ENCODE assay signal across 13 cellular contexts in the genomic region with DNA sequence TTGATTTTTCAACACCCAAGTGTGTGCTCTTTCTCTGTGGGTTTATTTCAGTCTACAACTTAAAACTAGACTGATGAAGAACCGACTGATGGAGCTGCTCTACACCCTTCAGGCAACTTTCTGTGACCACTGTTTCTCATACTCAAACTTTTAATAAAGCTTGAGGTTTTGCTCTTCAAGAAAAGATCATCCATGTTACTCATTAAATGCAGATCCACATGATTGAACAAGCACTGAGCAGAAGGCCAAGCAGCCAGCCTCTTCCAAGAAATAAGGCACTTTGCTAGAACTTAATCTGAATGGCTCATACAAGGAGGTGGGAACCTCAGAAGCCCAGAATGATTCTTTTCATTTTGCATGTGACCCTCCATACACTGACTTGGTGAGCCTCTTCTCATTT. TPM values are rescaled to one million over a fixed set of nuclear protein-coding genes. Genes with fewer than 3 reads are reported as not detected.
DNase-seq lines count a peak whose midpoint lies in the region; ATAC-seq and TF ChIP-seq lines count a peak whose summit lies in the region.
"Had no signal": no experiment of that assay in that cellular context is flagged by ENCODE, and none has a peak within 500 bp of the region (broad histone marks: within the 10 kb centered on the region; RNA-seq: fewer than 3 reads in every experiment).

No MANE protein-coding gene starts in this region.

- H3K9me3 Mint-ChIP-seq in activated CD8-positive, alpha-beta memory T cell treated with anti-CD3 and anti-CD28 coated beads, Interleukin-2, amount 10 ng/mL, durations not matched to agents 7 days and 5 days (ENCODE audit: low read depth), result no peaks in the 10 kb centered on the region
- H3K9me3 Mint-ChIP-seq: activated naive CD4-positive, alpha-beta T cell treated with anti-CD3 and anti-CD28 coated beads, Interleukin-2, amount 10 ng/mL, durations not matched to agents 7 days and 5 days had no signal

- intact Hi-C loops in body of pancreas (cut with DNase I), result no loop called here

- CTCF ChIA-PET in activated CD8-positive, alpha-beta memory T cell treated with anti-CD3 and anti-CD28 coated beads, Interleukin-2, amount 10 ng/mL, durations not matched to agents 7 days and 5 days (lab: Charles Lee), result interaction anchor here (1.0 to 1.6 kb wide), 3 partner anchors 9 to 18 kb away, joined by 3 to 6 read pairs (median 3); a partner anchor contains a TSS

- TF ChIP-seq POLR2A in body of pancreas (IDR thresholded peaks at IDR 0.05), result no peak

- H3K36me3 Mint-ChIP-seq in activated CD8-positive, alpha-beta memory T cell treated with anti-CD3 and anti-CD28 coated beads, Interleukin-2, amount 10 ng/mL, durations not matched to agents 7 days and 5 days, result peaks cover 63% of the 10 kb centered on the region

- ATAC-seq in activated CD8-positive, alpha-beta memory T cell treated with anti-CD3 and anti-CD28 coated beads, Interleukin-2, amount 10 ng/mL, durations not matched to agents 7 days and 5 days, result peak; percentile 30
- peak; percentile 60 for ATAC-seq in HG02759 (IDR thresholded peaks at IDR 0.05; ENCODE audit: unreplicated experiment)
- no peak for ATAC-seq in body of pancreas

- H3K27me3 ChIP-seq in Loucy (ENCODE audit: insufficient read depth, low read length, poor library complexity, severe bottlenecking) (no peaks in the 10 kb centered on the region), body of pancreas (no peaks in the 10 kb centered on the region)
- H3K27me3 ChIP-seq: ovary had no signal

- no peaks in the 10 kb centered on the region for H3K79me2 ChIP-seq in Loucy (ENCODE audit: insufficient read depth, low read length)

- 84 to 92% methylated on average over 1 of the region's 1 CpG for WGBS in body of pancreas, 2 donors

- 0 out of 2 replicates have a peak overlapping the region, but pooled peaks have one; percentile 39 for H2AFZ ChIP-seq in Loucy (ENCODE audit: low read length)

- H3K4me3 ChIP-seq in Loucy (ENCODE audit: low read length, poor library complexity, severe bottlenecking), result no peak overlapping the region
- H3K4me3 ChIP-seq in body of pancreas, result no peak overlapping the region
- H3K4me3 ChIP-seq: ovary had no signal

- H3K9me3 ChIP-seq in Loucy (ENCODE audit: insufficient read depth, low read depth, low read length) (no peaks in the 10 kb centered on the region), body of pancreas (no peaks in the 10 kb centered on the region)
- H3K9me3 ChIP-seq: ovary had no signal

- no peak overlapping the region for H3K4me3 Mint-ChIP-seq in activated CD8-positive, alpha-beta memory T cell treated with anti-CD3 and anti-CD28 coated beads, Interleukin-2, amount 10 ng/mL, durations not matched to agents 7 days and 5 days
- H3K4me3 Mint-ChIP-seq: activated naive CD4-positive, alpha-beta T cell treated with anti-CD3 and anti-CD28 coated beads, Interleukin-2, amount 10 ng/mL, durations not matched to agents 7 days and 5 days had no signal

- H4K20me1 ChIP-seq in Loucy (ENCODE audit: insufficient read depth, low read length, poor library complexity, severe bottlenecking), result no peaks in the 10 kb centered on the region

- H3K36me3 ChIP-seq in Loucy (ENCODE audit: insufficient read depth, low read length) (no peaks in the 10 kb centered on the region), body of pancreas (replicated peaks in 1 of 2; ENCODE audit: insufficient read depth in 1 of 2, low read depth in 2 of 2) (no peaks in the 10 kb centered on the region)
- H3K36me3 ChIP-seq: ovary had no signal

- no peaks in the 10 kb centered on the region for H3K27me3 Mint-ChIP-seq in activated CD8-positive, alpha-beta memory T cell treated with anti-CD3 and anti-CD28 coated beads, Interleukin-2, amount 10 ng/mL, durations not matched to agents 7 days and 5 days
- H3K27me3 Mint-ChIP-seq: activated naive CD4-positive, alpha-beta T cell treated with anti-CD3 and anti-CD28 coated beads, Interleukin-2, amount 10 ng/mL, durations not matched to agents 7 days and 5 days had no signal

- TF ChIP-seq CTCF in Loucy (conservative IDR thresholded peaks at IDR 0.05; ENCODE audit: low read length), result no peak
- no peak for TF ChIP-seq CTCF in body of pancreas (IDR thresholded peaks at IDR 0.05)

- H3K27ac ChIP-seq in substantia nigra (ENCODE audit: low read depth, low read length, poor library complexity, severe bottlenecking), result no peak overlapping the region
- H3K27ac ChIP-seq in body of pancreas, result no peak overlapping the region
- H3K27ac ChIP-seq: ovary had no signal

- H3K4me2 ChIP-seq in Loucy (ENCODE audit: low read depth, low read length, poor library complexity, severe bottlenecking), result no peak overlapping the region

- H3K27ac Mint-ChIP-seq in activated CD8-positive, alpha-beta memory T cell treated with anti-CD3 and anti-CD28 coated beads, Interleukin-2, amount 10 ng/mL, durations not matched to agents 7 days and 5 days, result peak overlapping the region; percentile 42
- H3K27ac Mint-ChIP-seq: activated naive CD4-positive, alpha-beta T cell treated with anti-CD3 and anti-CD28 coated beads, Interleukin-2, amount 10 ng/mL, durations not matched to agents 7 days and 5 days had no signal

- peaks cover 57% of the 10 kb centered on the region for H3K4me1 Mint-ChIP-seq in activated CD8-positive, alpha-beta memory T cell treated with anti-CD3 and anti-CD28 coated beads, Interleukin-2, amount 10 ng/mL, durations not matched to agents 7 days and 5 days
- H3K4me1 Mint-ChIP-seq: activated naive CD4-positive, alpha-beta T cell treated with anti-CD3 and anti-CD28 coated beads, Interleukin-2, amount 10 ng/mL, durations not matched to agents 7 days and 5 days had no signal

- no peaks in the 10 kb centered on the region for H3K9me2 ChIP-seq in Loucy (replicated peaks; ENCODE audit: low read depth, low read length)

- H3K4me1 ChIP-seq in Loucy (ENCODE audit: insufficient read depth, low read length, poor library complexity, severe bottlenecking) (peaks cover 11% of the 10 kb centered on the region), body of pancreas (no peaks in the 10 kb centered on the region)

- H3K9ac ChIP-seq in Loucy (ENCODE audit: low read depth, low read length, poor library complexity, severe bottlenecking), result no peak overlapping the region

- no peaks in the 10 kb centered on the region for H3F3A ChIP-seq in Loucy (ENCODE audit: low read depth)

- DNase-seq in activated CD8-positive, alpha-beta memory T cell treated with anti-CD3 and anti-CD28 coated beads, Interleukin-2, amount 10 ng/mL, durations not matched to agents 7 days and 5 days, result no peak
- DNase-seq in activated CD8-positive, alpha-beta memory T cell treated with anti-CD3 and anti-CD28 coated beads, Interleukin-2, amount 50 U/mL, for 48 hours, result no peak
- peak; percentile 90 for DNase-seq in renal cortical epithelial cell (ENCODE audit: low read depth)
- no peak for DNase-seq in substantia nigra (lab: John Stamatoyannopoulos, UW)
- no peak for DNase-seq in DMS79 (lab: John Stamatoyannopoulos, UW)
- no peak for DNase-seq in body of pancreas
- DNase-seq: activated CD4-positive, alpha-beta T cell treated with anti-CD3 and anti-CD28 coated beads, Interleukin-2, amount 50 U/mL, for 4 hours; activated naive CD4-positive, alpha-beta T cell treated with anti-CD3 and anti-CD28 coated beads, Interleukin-2, amount 10 ng/mL, durations not matched to agents 7 days and 5 days; GF-D8; NK-92 treated with Interleukin-12 subunit alpha and Interleukin-12 subunit beta, amount 100 ng/mL, for 24 hours; ovary had no signal

RNA-seq across cellular contexts. Expression of a gene that starts 8.7 kb away (rescaled TPM):
- 10 to 100 TPM; 36.4 to 54.0 TPM for total RNA-seq in activated CD8-positive, alpha-beta memory T cell treated with anti-CD3 and anti-CD28 coated beads, Interleukin-2, amount 10 ng/mL, durations not matched to agents 7 days and 5 days
- total RNA-seq in renal cortical epithelial cell (2.8 and 6.8 TPM in 2 replicates), body of pancreas (1 to 10 TPM; 3.9 to 4.6 TPM)
